In the genomic region with DNA sequence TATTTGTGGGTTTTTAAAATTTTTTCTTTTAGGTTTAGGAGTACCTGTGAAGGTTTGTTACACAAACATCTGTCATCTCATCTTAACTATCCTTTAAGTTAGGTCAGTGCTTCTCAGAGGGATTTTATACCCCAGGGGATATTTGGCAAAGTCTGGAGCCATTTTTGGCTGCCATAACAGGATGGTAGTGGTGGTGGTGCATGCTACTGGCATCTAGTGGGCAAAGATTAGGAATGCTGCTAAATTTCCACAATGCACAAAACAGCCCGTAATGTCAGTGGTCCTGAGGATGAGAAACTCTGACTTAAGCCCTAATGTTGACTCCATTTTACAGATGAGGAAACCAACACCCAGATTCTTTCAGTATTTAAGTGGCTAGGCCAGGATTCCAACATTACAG, we compare ENCODE assay signal across 13 cellular contexts.
A peak's percentile ranks its signal among the peaks of the same experiment; 100 is the strongest.
DNase-seq lines count a peak whose midpoint lies in the region; TF ChIP-seq lines count a peak whose summit lies in the region.
"Had no signal": no experiment of that assay in that cellular context is flagged by ENCODE, and none has a peak within 500 bp of the region (broad histone marks: within the 10 kb centered on the region; RNA-seq: fewer than 3 reads in every experiment).

No MANE protein-coding gene starts in this region.

- H3F3A ChIP-seq in SK-N-SH (replicated peaks; ENCODE audit: insufficient read depth): no peaks in the 10 kb centered on the region

- DNase-seq in Daoy (ENCODE audit: low read depth): peak; percentile 44
- peak; percentile 26 for DNase-seq in HT1080 (ENCODE audit: low read depth)
- DNase-seq in SK-N-SH: no peak
- no peak for DNase-seq in fibroblast of villous mesenchyme (ENCODE audit: low read depth)
- DNase-seq in stimulated activated CD4-positive, alpha-beta T cell treated with anti-CD3 and anti-CD28 coated beads, Interleukin-2, amount 100 ng/mL, for 24 hours: no peak
- DNase-seq in NCI-H1105 treated with DMSO at 0.1 percent for 48 hours (lab: John Stamatoyannopoulos, UW): no peak
- DNase-seq in uterus: no peak
- DNase-seq in dedifferentiated amniotic fluid mesenchymal stem cell (ENCODE audit: extremely low spot score): no peak
- DNase-seq: activated CD8-positive, alpha-beta memory T cell treated with anti-CD3 and anti-CD28 coated beads, Interleukin-2, amount 50 U/mL, for 48 hours; body of pancreas; lower lobe of right lung; psoas muscle; T-helper 2 cell had no signal

- intact Hi-C loops in uterus (cut with DNase I; ENCODE audit: low total_unique reads): no loop called here

- H3K79me2 ChIP-seq in SK-N-SH (ENCODE audit: insufficient read depth): no peaks in the 10 kb centered on the region

- peak; percentile 57 for TF ChIP-seq CTCF in SK-N-SH (IDR thresholded peaks at IDR 0.05)
- TF ChIP-seq CTCF in fibroblast of villous mesenchyme (IDR thresholded peaks at IDR 0.05; ENCODE audit: insufficient read depth, low read depth, low read length): peak; percentile 31
- no peak for TF ChIP-seq CTCF in uterus (IDR thresholded peaks at IDR 0.05)

- H3K27ac ChIP-seq in SK-N-SH (ENCODE audit: low read depth in 2 of 2, low read length in 1 of 2) (no peak overlapping the region), uterus (no peak overlapping the region)
- H3K27ac ChIP-seq: body of pancreas, lower lobe of right lung, psoas muscle had no signal

- H3K9me2 ChIP-seq in SK-N-SH: no peaks in the 10 kb centered on the region

- CTCF ChIA-PET in SK-N-SH (lab: Yijun Ruan, JAX): no interaction called here

- no peak overlapping the region for H3K4me2 ChIP-seq in SK-N-SH

- no peak for TF ChIP-seq POLR2A in uterus (IDR thresholded peaks at IDR 0.05)

- H3K9me3 ChIP-seq in SK-N-SH (no peaks in the 10 kb centered on the region), uterus (no peaks in the 10 kb centered on the region)
- H3K9me3 ChIP-seq: body of pancreas, lower lobe of right lung, psoas muscle had no signal

- H4K20me1 ChIP-seq in SK-N-SH (ENCODE audit: insufficient read depth): no peaks in the 10 kb centered on the region

- no peak overlapping the region for H2AFZ ChIP-seq in SK-N-SH (ENCODE audit: low read depth)

- H3K4me3 ChIP-seq in SK-N-SH (ENCODE audit: low read depth in 2 of 2, low read length in 1 of 2) (no peak overlapping the region), fibroblast of villous mesenchyme (ENCODE audit: low read depth, low read length) (no peak overlapping the region), uterus (no peak overlapping the region)
- H3K4me3 ChIP-seq: body of pancreas, lower lobe of right lung, psoas muscle had no signal

- no peak for TF ChIP-seq EP300 in SK-N-SH (IDR thresholded peaks at IDR 0.05; ENCODE audit: borderline replicate concordance in 1 of 2, low read depth in 1 of 2, low read length in 1 of 2)

- no peaks in the 10 kb centered on the region for H3K27me3 ChIP-seq in SK-N-SH (ENCODE audit: insufficient read depth)
- H3K27me3 ChIP-seq in uterus: no peaks in the 10 kb centered on the region
- H3K27me3 ChIP-seq: body of pancreas had no signal

- POLR2A ChIA-PET in SK-N-SH (lab: Yijun Ruan, JAX): no interaction called here

- TF ChIP-seq RAD21 in SK-N-SH (IDR thresholded peaks at IDR 0.05; ENCODE audit: low read length): peak; percentile 39; the same call in 1 of the 2 replicates

- H3K4me1 ChIP-seq in SK-N-SH (ENCODE audit: control insufficient read depth in 1 of 2, insufficient read depth in 2 of 2, low read depth in 1 of 2, low read length in 1 of 2) (no peaks in the 10 kb centered on the region), uterus (no peaks in the 10 kb centered on the region)
- H3K4me1 ChIP-seq: body of pancreas, lower lobe of right lung had no signal

- WGBS in SK-N-SH (ENCODE audit: low lambda C conversion rate): 33% methylated on average over 1 of the region's 1 CpG

- H3K9ac ChIP-seq in SK-N-SH: no peak overlapping the region

- H3K36me3 ChIP-seq in SK-N-SH (replicated peaks in 1 of 2; ENCODE audit: control insufficient read depth in 1 of 2, insufficient read depth in 2 of 2, low read length in 1 of 2) (no peaks in the 10 kb centered on the region), uterus (no peaks in the 10 kb centered on the region)
- H3K36me3 ChIP-seq: lower lobe of right lung had no signal

TF ChIP-seq in SK-N-SH, 30 proteins besides CTCF, POLR2A, EP300 and RAD21:
- TF ChIP-seq NFIC (IDR thresholded peaks at IDR 0.05; ENCODE audit: borderline replicate concordance) (no peak), MEF2A (IDR thresholded peaks at IDR 0.05; ENCODE audit: borderline replicate concordance, low read depth) (no peak), YY1 (IDR thresholded peaks at IDR 0.05; ENCODE audit: low read depth) (peak; percentile 74; the same call in 1 of the 2 replicates), SMC3 (IDR thresholded peaks at IDR 0.05; ENCODE audit: low read depth, low read length) (peak; percentile 44)
- TF ChIP-seq, protein P1, sequence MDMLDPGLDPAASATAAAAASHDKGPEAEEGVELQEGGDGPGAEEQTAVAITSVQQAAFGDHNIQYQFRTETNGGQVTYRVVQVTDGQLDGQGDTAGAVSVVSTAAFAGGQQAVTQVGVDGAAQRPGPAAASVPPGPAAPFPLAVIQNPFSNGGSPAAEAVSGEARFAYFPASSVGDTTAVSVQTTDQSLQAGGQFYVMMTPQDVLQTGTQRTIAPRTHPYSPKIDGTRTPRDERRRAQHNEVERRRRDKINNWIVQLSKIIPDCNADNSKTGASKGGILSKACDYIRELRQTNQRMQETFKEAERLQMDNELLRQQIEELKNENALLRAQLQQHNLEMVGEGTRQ (IDR thresholded peaks at IDR 0.05; ENCODE audit: borderline replicate concordance, low read depth, low read length): no peak
- TF ChIP-seq, protein P2, sequence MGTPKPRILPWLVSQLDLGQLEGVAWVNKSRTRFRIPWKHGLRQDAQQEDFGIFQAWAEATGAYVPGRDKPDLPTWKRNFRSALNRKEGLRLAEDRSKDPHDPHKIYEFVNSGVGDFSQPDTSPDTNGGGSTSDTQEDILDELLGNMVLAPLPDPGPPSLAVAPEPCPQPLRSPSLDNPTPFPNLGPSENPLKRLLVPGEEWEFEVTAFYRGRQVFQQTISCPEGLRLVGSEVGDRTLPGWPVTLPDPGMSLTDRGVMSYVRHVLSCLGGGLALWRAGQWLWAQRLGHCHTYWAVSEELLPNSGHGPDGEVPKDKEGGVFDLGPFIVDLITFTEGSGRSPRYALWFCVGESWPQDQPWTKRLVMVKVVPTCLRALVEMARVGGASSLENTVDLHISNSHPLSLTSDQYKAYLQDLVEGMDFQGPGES (IDR thresholded peaks at IDR 0.05; ENCODE audit: low read depth, low read length): no peak

Comparison
In these comparisons a context has a peak if more than half of its experiments do, and no peak if none do; other contexts are left out.
1. DNase-seq: peak in Daoy (single experiment) and HT1080 (single experiment); none in SK-N-SH (single experiment), fibroblast of villous mesenchyme (single experiment), stimulated activated CD4-positive, alpha-beta T cell treated with anti-CD3 and anti-CD28 coated beads, Interleukin-2, amount 100 ng/mL, for 24 hours (0 of 2), NCI-H1105 treated with DMSO at 0.1 percent for 48 hours (single experiment), uterus (0 of 2) and dedifferentiated amniotic fluid mesenchymal stem cell (single experiment).
2. CTCF ChIP-seq: peak in SK-N-SH (single experiment) and fibroblast of villous mesenchyme (single experiment); none in uterus (0 of 4).